8 cellular contexts compared by ENCODE assay signal in genomic region chr5:140400730-140401361, GRCh38. TPM values are rescaled to one million over a fixed set of nuclear protein-coding genes. Genes with fewer than 3 reads are reported as not detected.
DNase-seq lines count a peak whose midpoint lies in the region; ATAC-seq and TF ChIP-seq lines count a peak whose summit lies in the region.

No MANE protein-coding gene starts in this region.

- H3K36me3 Mint-ChIP-seq in activated CD4-positive, alpha-beta T cell treated with anti-CD3 and anti-CD28 coated beads, Interleukin-2, amount 10 ng/mL, durations not matched to agents 7 days and 5 days (ENCODE audit: low read depth) = peaks cover 14% of the 10 kb centered on the region

- peak overlapping the region; percentile 96 for H3K4me3 ChIP-seq in coronary artery

- POLR2A ChIA-PET in activated CD4-positive, alpha-beta T cell treated with anti-CD3 and anti-CD28 coated beads, Interleukin-2, amount 10 ng/mL, durations not matched to agents 7 days and 5 days (lab: Charles Lee) = interaction anchor here (0.7 to 2.1 kb wide), 2 partner anchors 147 to 325 kb away, joined by 3 to 5 read pairs; no protein-coding TSS in a partner anchor

- H3K27me3 Mint-ChIP-seq in activated CD4-positive, alpha-beta T cell treated with anti-CD3 and anti-CD28 coated beads, Interleukin-2, amount 10 ng/mL, durations not matched to agents 7 days and 5 days = no peaks in the 10 kb centered on the region

- TF ChIP-seq CTCF in coronary artery (IDR thresholded peaks at IDR 0.05) = no peak

- H3K9me3 Mint-ChIP-seq in activated CD4-positive, alpha-beta T cell treated with anti-CD3 and anti-CD28 coated beads, Interleukin-2, amount 10 ng/mL, durations not matched to agents 7 days and 5 days = no peaks in the 10 kb centered on the region

- ATAC-seq in GM19351 (IDR thresholded peaks at IDR 0.05; ENCODE audit: unreplicated experiment) (peak; percentile 61), HG03469 (IDR thresholded peaks at IDR 0.05; ENCODE audit: unreplicated experiment) (peak; percentile 48)

- H3K27ac Mint-ChIP-seq in activated CD4-positive, alpha-beta T cell treated with anti-CD3 and anti-CD28 coated beads, Interleukin-2, amount 10 ng/mL, durations not matched to agents 7 days and 5 days = no peak overlapping the region

- H3K27ac ChIP-seq in coronary artery = peak overlapping the region; percentile 96

- H3K4me1 Mint-ChIP-seq in activated CD4-positive, alpha-beta T cell treated with anti-CD3 and anti-CD28 coated beads, Interleukin-2, amount 10 ng/mL, durations not matched to agents 7 days and 5 days = peaks cover 31% of the 10 kb centered on the region

- DNase-seq in C1 segment of cervical spinal cord (lab: John Stamatoyannopoulos, UW) (peak; percentile 77 to 99 (median 96)), NCI-H526 (lab: John Stamatoyannopoulos, UW) (peak; percentile 97), coronary artery (ENCODE audit: low spot score) (peak; percentile 93), left kidney (ENCODE audit: low read depth, low spot score) (peak; percentile 99)
- DNase-seq in activated CD4-positive, alpha-beta T cell treated with anti-CD3 and anti-CD28 coated beads, Interleukin-2, amount 10 ng/mL, durations not matched to agents 7 days and 5 days = peak; percentile 91
- peak; percentile 72 for DNase-seq in stimulated activated CD4-positive, alpha-beta T cell treated with anti-CD3 and anti-CD28 coated beads, Interleukin-1b, Interleukin-23, amount 100 ng/mL, for 4 hours (ENCODE audit: low read depth in 2 of 2)

- no peak overlapping the region for H3K4me3 Mint-ChIP-seq in activated CD4-positive, alpha-beta T cell treated with anti-CD3 and anti-CD28 coated beads, Interleukin-2, amount 10 ng/mL, durations not matched to agents 7 days and 5 days

- CTCF ChIA-PET in activated CD4-positive, alpha-beta T cell treated with anti-CD3 and anti-CD28 coated beads, Interleukin-2, amount 10 ng/mL, durations not matched to agents 7 days and 5 days (lab: Charles Lee) = interaction anchor here (0.9 to 2.4 kb wide), 13 partner anchors 13 to 325 kb away, joined by 3 to 9 read pairs (median 3); partner anchors contain the start of gene TMCO6

RNA-seq across cellular contexts. Expression of gene ANKHD1, which starts 0.8 kb away (rescaled TPM):
- total RNA-seq in activated CD4-positive, alpha-beta T cell treated with anti-CD3 and anti-CD28 coated beads, Interleukin-2, amount 10 ng/mL, durations not matched to agents 7 days and 5 days = 100 to 1,000 TPM; 118 TPM

RNA-seq across cellular contexts. Expression of gene SLC4A9, which starts 40.9 kb away (rescaled TPM):
- under 1 TPM; 0.35 to 0.44 TPM for total RNA-seq in activated CD4-positive, alpha-beta T cell treated with anti-CD3 and anti-CD28 coated beads, Interleukin-2, amount 10 ng/mL, durations not matched to agents 7 days and 5 days

RNA-seq across cellular contexts. Expression of gene HBEGF, which starts 54.4 kb away (rescaled TPM):
- 10 to 100 TPM; 13.7 to 15.4 TPM for total RNA-seq in activated CD4-positive, alpha-beta T cell treated with anti-CD3 and anti-CD28 coated beads, Interleukin-2, amount 10 ng/mL, durations not matched to agents 7 days and 5 days

Comparison
In these comparisons a context has a peak if more than half of its experiments do, and no peak if none do; other contexts are left out.
1. Peak in every context shown above with its lines: DNase-seq, ATAC-seq, H3K4me3 ChIP-seq and H3K27ac ChIP-seq.